ENCODE assay signal across 13 cellular contexts in the genomic region with DNA sequence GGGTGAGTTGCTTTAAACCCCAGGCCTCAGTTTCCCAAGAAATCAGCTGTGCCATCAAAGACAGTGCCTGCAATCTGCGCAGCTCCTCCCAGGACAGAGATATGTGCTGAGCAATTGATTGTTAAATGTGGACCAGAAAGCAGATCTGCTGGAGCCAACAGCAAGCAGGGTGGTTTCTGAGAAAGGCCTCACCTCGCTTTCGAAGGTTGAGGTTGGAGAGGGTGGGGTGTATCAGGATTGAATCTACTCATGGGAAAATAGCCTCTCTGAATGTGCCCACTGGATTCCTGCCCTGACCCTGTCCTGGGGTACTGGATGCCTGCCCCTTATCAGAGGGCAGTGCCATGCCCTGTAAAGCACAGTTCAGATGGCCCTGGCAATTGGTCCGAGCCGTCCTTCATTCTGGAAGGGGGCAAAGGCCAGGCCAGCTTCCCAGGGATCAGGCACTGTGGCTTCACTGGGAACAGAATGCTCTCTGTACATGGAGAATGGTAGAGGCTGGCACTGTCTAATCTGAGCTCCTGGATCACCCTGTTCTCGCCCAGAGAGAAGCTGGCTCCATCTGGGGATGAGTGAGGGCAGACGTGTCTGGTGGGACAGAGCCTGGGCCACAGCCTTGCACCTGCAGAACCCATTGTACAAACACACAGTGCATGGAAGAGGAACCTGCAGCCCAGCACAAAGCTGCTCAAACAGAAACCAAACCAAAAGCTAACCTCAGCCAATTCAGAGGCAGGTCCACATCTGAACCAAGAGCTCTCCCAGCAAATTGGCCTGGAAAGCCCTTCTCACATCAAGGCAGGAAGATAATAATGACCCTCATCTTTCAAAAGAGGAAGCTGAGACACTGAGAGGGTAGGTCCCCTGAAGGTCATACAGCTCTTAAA. TPM values are rescaled to one million over a fixed set of nuclear protein-coding genes. Genes with fewer than 3 reads are reported as not detected.
DNase-seq lines count a peak whose midpoint lies in the region; ATAC-seq, FAIRE-seq and TF ChIP-seq lines count a peak whose summit lies in the region.
"Had no signal": no experiment of that assay in that cellular context is flagged by ENCODE, and none has a peak within 500 bp of the region (broad histone marks: within the 10 kb centered on the region; RNA-seq: fewer than 3 reads in every experiment).

No MANE protein-coding gene starts in this region.

- 83% methylated on average over 3 of the region's 7 CpGs for WGBS in HepG2 (ENCODE audit: low lambda C conversion rate)
- WGBS in spleen, 5 donors, result 76 to 95% (median 77%) methylated on average over 6 to 7 of the region's 7 CpGs

- in situ Hi-C loops in HepG2 (cut with HindIII; ENCODE audit: extremely low pct_ligation_motif_present, low pct_unique_long_range_greater_than_20kb), result no loop called here

- TF ChIP-seq EP300 in HepG2 (IDR thresholded peaks at IDR 0.05; ENCODE audit: low read depth in 2 of 2, low read length in 2 of 2), result no peak
- TF ChIP-seq EP300 in HepG2 (CRISPR knock-in tag; IDR thresholded peaks at IDR 0.05; ENCODE audit: borderline replicate concordance), result no peak

- ATAC-seq in HepG2 (peak; percentile 43), GM18861 (IDR thresholded peaks at IDR 0.05; ENCODE audit: unreplicated experiment) (no peak)
- ATAC-seq: activated CD8-positive, alpha-beta T cell treated with anti-CD3 and anti-CD28 coated beads for 36 hours; activated naive CD4-positive, alpha-beta T cell treated with anti-CD3 and anti-CD28 coated beads, Interleukin-2, amount 50 U/mL, for 72 hours had no signal

- H3K9me3 ChIP-seq in HepG2 (ENCODE audit: low read length) (no peaks in the 10 kb centered on the region), spleen (no peaks in the 10 kb centered on the region), uterus (no peaks in the 10 kb centered on the region)

- peak overlapping the region; percentile 72 for H3K4me2 ChIP-seq in HepG2 (ENCODE audit: low read depth, low read length)

- intact Hi-C loops in HepG2 (cut with micrococcal nuclease; ENCODE audit: unreplicated experiment) (no loop called here), spleen (cut with DNase I; ENCODE audit: low total_unique reads) (no loop called here), uterus (cut with DNase I; ENCODE audit: low total_unique reads) (no loop called here)

- CTCF ChIA-PET in HepG2 (lab: Yijun Ruan, JAX; ENCODE audit: low intra/inter-chr PET ratio, low total read pairs), result no interaction called here

- no peak overlapping the region for H2AFZ ChIP-seq in HepG2 (ENCODE audit: low read length)

- DNase-seq in NOMO-1 treated with DMSO at 0.1 percent for 48 hours (lab: John Stamatoyannopoulos, UW; ENCODE audit: unreplicated experiment) (peak; percentile 85), caudate nucleus (lab: John Stamatoyannopoulos, UW) (peak in 42 of 61 donors; percentile 10 to 83 (median 42)), HepG2 (ENCODE audit: low spot score) (no peak), spleen (no peak), uterus (no peak), GM03348 (ENCODE audit: low spot score) (no peak), ecto neural progenitor cell (ENCODE audit: low spot score) (no peak)
- DNase-seq: activated CD8-positive, alpha-beta T cell treated with anti-CD3 and anti-CD28 coated beads for 36 hours; HCEC 1CT; NCI-H1694 treated with DMSO at 0.1 percent for 48 hours had no signal

- H3K4me3 ChIP-seq in HepG2 (replicated peaks in 1 of 3; ENCODE audit: insufficient read depth in 1 of 3, low read depth in 2 of 3, low read length in 3 of 3) (peak overlapping the region in 2 of 3 experiments; percentile 26 to 28; a peak in 3 of 6 replicates), spleen (no peak overlapping the region), uterus (no peak overlapping the region)

- H3K4me1 ChIP-seq in HepG2 (ENCODE audit: insufficient read depth, low read length) (peaks cover 55% of the 10 kb centered on the region), spleen (peaks cover 0 to 38% (median 18%) of the 10 kb centered on the region in 6 donors), uterus (no peaks in the 10 kb centered on the region)

- no peaks in the 10 kb centered on the region for H3K79me2 ChIP-seq in HepG2 (ENCODE audit: insufficient read depth, low read length)

- H4K20me1 ChIP-seq in HepG2 (ENCODE audit: insufficient read depth, low read length), result peaks cover 21% of the 10 kb centered on the region; the same call in 1 of the 2 replicates

- peak overlapping the region; percentile 11; the same call in 1 of the 2 replicates for H3K9ac ChIP-seq in HepG2 (ENCODE audit: insufficient read depth, low read depth, low read length)

- no peak for TF ChIP-seq RAD21 in HepG2 (CRISPR knock-in tag; IDR thresholded peaks at IDR 0.05)

- peak overlapping the region; percentile 93 for H3K27ac ChIP-seq in caudate nucleus (ENCODE audit: low read depth, low read length)
- peak overlapping the region; percentile 23 for H3K27ac ChIP-seq in HepG2 (ENCODE audit: extremely low read length, insufficient read depth, low read length)
- peak overlapping the region in 5 of 8 donors; percentile 24 to 63 (median 54) for H3K27ac ChIP-seq in spleen
- no peak overlapping the region for H3K27ac ChIP-seq in uterus

- no TSS peak for BruUV-seq in HepG2 (replicated peaks; lab: Mats Ljungman, UMichigan)

- FAIRE-seq in HepG2 (lab: Jason Lieb, UNC), result no peak
- FAIRE-seq: endometrium had no signal

- TF ChIP-seq CTCF in HepG2 (CRISPR knock-in tag; IDR thresholded peaks at IDR 0.05), result no peak
- no peak for TF ChIP-seq CTCF in spleen (IDR thresholded peaks at IDR 0.05 in 8 of 11, conservative IDR thresholded peaks at IDR 0.05 in 3 of 11)
- no peak for TF ChIP-seq CTCF in uterus (IDR thresholded peaks at IDR 0.05)

- no peak; a peak in 2 of 4 replicates for TF ChIP-seq POLR2A in HepG2 (IDR thresholded peaks at IDR 0.05; ENCODE audit: insufficient read depth in 1 of 2, low read depth in 2 of 2, low read length in 2 of 2)
- no peak for TF ChIP-seq POLR2A in spleen (IDR thresholded peaks at IDR 0.05)
- TF ChIP-seq POLR2A in uterus (IDR thresholded peaks at IDR 0.05), result no peak

- POLR2A ChIA-PET in HepG2 (lab: Yijun Ruan, JAX), result interaction anchor here (1.2 to 1.9 kb wide), 2 partner anchors 15 to 20 kb away, joined by 8 to 16 read pairs; partner anchors contain the start of genes DHCR7 and NADSYN1

- H3K36me3 ChIP-seq in HepG2 (replicated peaks in 1 of 2; ENCODE audit: control insufficient read depth in 1 of 2, insufficient read depth in 2 of 2, low read length in 2 of 2) (peaks cover 6 to 25% of the 10 kb centered on the region in 2 experiments), spleen (peaks cover 0 to 42% (median 18%) of the 10 kb centered on the region in 6 donors), uterus (no peaks in the 10 kb centered on the region)

- H3K27me3 ChIP-seq in HepG2 (ENCODE audit: control insufficient read depth in 1 of 2, insufficient read depth in 2 of 2, low read length in 2 of 2), result no peaks in the 10 kb centered on the region; a peak in 1 of 5 replicates
- H3K27me3 ChIP-seq in spleen (replicated peaks in 1 of 7), result no peaks in the 10 kb centered on the region
- H3K27me3 ChIP-seq in uterus, result no peaks in the 10 kb centered on the region

RNA-seq across cellular contexts. Expression of gene DHCR7, which starts 15.2 kb away (rescaled TPM):
- total RNA-seq in HepG2 (2016; rRNA removed; fragmentation: Illumina TruSeq; extraction: Trizol), result 40.4 and 96.0 TPM in 2 replicates
- total RNA-seq in HepG2 (2016; cell fraction: cytosol; rRNA removed; fragmentation: Illumina TruSeq; extraction: Trizol; ENCODE audit: low read depth), result 11.3 and 13.3 TPM in 2 replicates
- 38.3 and 98.7 TPM in 2 replicates for total RNA-seq in HepG2 (2016; cell fraction: insoluble cytoplasmic fraction; rRNA removed; fragmentation: Illumina TruSeq; extraction: Trizol)
- total RNA-seq in HepG2 (2016; cell fraction: membrane; rRNA removed; fragmentation: Illumina TruSeq; extraction: Trizol), result 26.9 and 29.4 TPM in 2 replicates
- total RNA-seq in HepG2 (2016; cell fraction: nucleus; rRNA removed; fragmentation: Illumina TruSeq; extraction: Trizol), result 77.9 and 89.2 TPM in 2 replicates
- polyA plus RNA-seq in HepG2 (2011; rRNA removed), result 143 and 241 TPM in 2 replicates
- polyA plus RNA-seq in HepG2 (2011; cell fraction: cytosol; rRNA removed), result 92.8 and 116 TPM in 2 replicates
- 82.1 and 131 TPM in 2 replicates for polyA plus RNA-seq in HepG2 (2011; cell fraction: nucleus; rRNA removed)
- polyA plus RNA-seq in HepG2 (2012), result 315 and 354 TPM in 2 replicates
- 16.5 and 16.7 TPM in 2 replicates for polyA plus RNA-seq in HepG2 (2016; cell fraction: cytosol; fragmentation: Illumina TruSeq; extraction: Trizol; ENCODE audit: low read depth)
- 50.6 and 73.9 TPM in 2 replicates for polyA plus RNA-seq in HepG2 (2016; cell fraction: insoluble cytoplasmic fraction; fragmentation: Illumina TruSeq; extraction: Trizol; ENCODE audit: low read depth)
- polyA plus RNA-seq in HepG2 (2016; cell fraction: membrane; fragmentation: Illumina TruSeq; extraction: Trizol; ENCODE audit: low read depth), result 26.0 and 32.3 TPM in 2 replicates
- 165 and 172 TPM in 2 replicates for polyA plus RNA-seq in HepG2 (2016; cell fraction: nucleus; fragmentation: Illumina TruSeq; extraction: Trizol; ENCODE audit: insufficient read depth, low read depth)
- 160 and 313 TPM in 2 replicates for polyA minus RNA-seq in HepG2 (2011; rRNA and poly(A)+ RNA removed; ENCODE audit: low replicate concordance)
- polyA minus RNA-seq in HepG2 (2011; cell fraction: cytosol; rRNA and poly(A)+ RNA removed), result 161 and 251 TPM in 2 replicates
- 34.2 and 48.4 TPM in 2 replicates for polyA minus RNA-seq in HepG2 (2011; cell fraction: nucleus; rRNA and poly(A)+ RNA removed)
- total RNA-seq in spleen, result 10 to 100 TPM; 10.9 to 26.4 (median 18.2) TPM
- polyA plus RNA-seq in spleen, result 1 to 10 TPM; 3.6 to 6.2 (median 4.4) TPM
- 10 to 100 TPM in 3 of 4 donors, 1 to 10 TPM in 1; 7.1 to 24.1 (median 17.8) TPM for total RNA-seq in uterus

RNA-seq across cellular contexts. Expression of gene NADSYN1, which starts 20.0 kb away (rescaled TPM):
- total RNA-seq in HepG2 (2016; rRNA removed; fragmentation: Illumina TruSeq; extraction: Trizol) (27.1 and 35.7 TPM in 2 replicates), spleen (100 to 1,000 TPM in 6 of 7 donors, 10 to 100 TPM in 1; 89.6 to 137 (median 112) TPM), uterus (10 to 100 TPM; 20.0 to 73.0 (median 32.8) TPM)
- total RNA-seq in HepG2 (2016; cell fraction: cytosol; rRNA removed; fragmentation: Illumina TruSeq; extraction: Trizol; ENCODE audit: low read depth), result 8.5 and 12.4 TPM in 2 replicates
- 24.1 and 36.5 TPM in 2 replicates for total RNA-seq in HepG2 (2016; cell fraction: insoluble cytoplasmic fraction; rRNA removed; fragmentation: Illumina TruSeq; extraction: Trizol)
- 13.6 and 14.7 TPM in 2 replicates for total RNA-seq in HepG2 (2016; cell fraction: membrane; rRNA removed; fragmentation: Illumina TruSeq; extraction: Trizol)
- total RNA-seq in HepG2 (2016; cell fraction: nucleus; rRNA removed; fragmentation: Illumina TruSeq; extraction: Trizol), result 51.5 and 52.3 TPM in 2 replicates
- polyA plus RNA-seq in HepG2 (2011; rRNA removed) (51.5 and 63.4 TPM in 2 replicates), spleen (100 to 1,000 TPM in 1 of 3 donors, 10 to 100 TPM in 2; 68.4 to 101 (median 74.4) TPM)
- polyA plus RNA-seq in HepG2 (2011; cell fraction: cytosol; rRNA removed), result 35.3 and 38.4 TPM in 2 replicates
- polyA plus RNA-seq in HepG2 (2011; cell fraction: nucleus; rRNA removed), result 278 and 289 TPM in 2 replicates
- polyA plus RNA-seq in HepG2 (2012), result 36.9 and 39.9 TPM in 2 replicates
- polyA plus RNA-seq in HepG2 (2016; cell fraction: cytosol; fragmentation: Illumina TruSeq; extraction: Trizol; ENCODE audit: low read depth), result 8.2 and 8.4 TPM in 2 replicates
- 21.4 and 22.2 TPM in 2 replicates for polyA plus RNA-seq in HepG2 (2016; cell fraction: insoluble cytoplasmic fraction; fragmentation: Illumina TruSeq; extraction: Trizol; ENCODE audit: low read depth)
- polyA plus RNA-seq in HepG2 (2016; cell fraction: membrane; fragmentation: Illumina TruSeq; extraction: Trizol; ENCODE audit: low read depth), result 8.4 and 8.9 TPM in 2 replicates
- polyA plus RNA-seq in HepG2 (2016; cell fraction: nucleus; fragmentation: Illumina TruSeq; extraction: Trizol; ENCODE audit: insufficient read depth, low read depth), result 95.9 and 99.0 TPM in 2 replicates
- polyA minus RNA-seq in HepG2 (2011; rRNA and poly(A)+ RNA removed; ENCODE audit: low replicate concordance), result 80.9 and 97.1 TPM in 2 replicates
- 17.1 and 19.6 TPM in 2 replicates for polyA minus RNA-seq in HepG2 (2011; cell fraction: cytosol; rRNA and poly(A)+ RNA removed)
- polyA minus RNA-seq in HepG2 (2011; cell fraction: nucleus; rRNA and poly(A)+ RNA removed), result 117 and 142 TPM in 2 replicates

Comparison
In these comparisons a context has a peak if more than half of its experiments do, and no peak if none do; other contexts are left out.
1. DNase-seq: peak in NOMO-1 treated with DMSO at 0.1 percent for 48 hours (single experiment) and caudate nucleus (42 of 61); none in HepG2 (single experiment), spleen (single experiment), uterus (0 of 2), GM03348 (single experiment) and ecto neural progenitor cell (single experiment).
2. H3K27ac ChIP-seq: peak in caudate nucleus (single experiment), HepG2 (single experiment) and spleen (5 of 8); none in uterus (0 of 2).
3. H3K4me3 ChIP-seq: peak in HepG2 (2 of 3); none in spleen (0 of 8) and uterus (0 of 2).